Comparison of ENCODE assay signal across 18 cellular contexts in the genomic region with DNA sequence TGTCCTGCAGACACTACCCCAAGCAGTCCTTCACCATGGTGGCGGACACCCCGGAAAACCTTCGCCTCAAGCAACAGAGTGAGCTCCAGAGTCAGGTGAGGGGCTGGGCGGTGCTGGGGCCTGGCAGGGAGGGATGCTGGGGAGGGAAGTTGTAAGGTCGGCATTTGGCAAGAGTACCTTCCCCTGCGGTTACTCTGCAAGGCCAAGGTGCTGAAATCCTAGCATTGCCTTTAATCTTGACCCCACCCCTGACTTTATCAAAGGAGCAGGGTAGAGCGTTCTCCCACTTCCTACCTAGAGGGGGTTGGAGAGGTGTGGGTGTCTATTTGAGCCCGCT. TPM values are rescaled to one million over a fixed set of nuclear protein-coding genes. Genes with fewer than 3 reads are reported as not detected.
A peak's percentile ranks its signal among the peaks of the same experiment; 100 is the strongest.
DNase-seq lines count a peak whose midpoint lies in the region; ATAC-seq, FAIRE-seq and TF ChIP-seq lines count a peak whose summit lies in the region.
"Had no signal": no experiment of that assay in that cellular context is flagged by ENCODE, and none has a peak within 500 bp of the region (broad histone marks: within the 10 kb centered on the region; RNA-seq: fewer than 3 reads in every experiment).

No MANE protein-coding gene starts in this region.

- ATAC-seq in activated naive CD8-positive, alpha-beta T cell treated with anti-CD3 and anti-CD28 coated beads, Interleukin-2, amount 50 U/mL, for 24 hours = peak; percentile 9
- ATAC-seq in GM18873 (IDR thresholded peaks at IDR 0.05; ENCODE audit: low FRiP score, unreplicated experiment) (no peak), GM19328 (IDR thresholded peaks at IDR 0.05; ENCODE audit: unreplicated experiment) (no peak)
- ATAC-seq: HCT116, Right ventricle myocardium inferior had no signal

- no peaks in the 10 kb centered on the region for H3K27me3 ChIP-seq in spleen (replicated peaks in 1 of 7)
- H3K27me3 ChIP-seq: colonic mucosa had no signal

- peak overlapping the region; percentile 49 for H3K27ac Mint-ChIP-seq in T-helper 2 cell treated with Interferon-gamma antibody and Interleukin-4, amounts not matched to agents 5 μg/mL and 100 μg/mL, for 36 hours
- peak overlapping the region; percentile 80 for H3K27ac Mint-ChIP-seq in activated naive CD8-positive, alpha-beta T cell treated with anti-CD3 and anti-CD28 coated beads, Interleukin-2, amount 50 U/mL, for 24 hours
- H3K27ac Mint-ChIP-seq: mesothelial cell of epicardium had no signal

- intact Hi-C loops in spleen (cut with DNase I; ENCODE audit: low total_unique reads) = no loop called here

- H3K36me3 Mint-ChIP-seq in T-helper 2 cell treated with Interferon-gamma antibody and Interleukin-4, amounts not matched to agents 5 μg/mL and 100 μg/mL, for 36 hours (ENCODE audit: low read depth) = peaks cover 47% of the 10 kb centered on the region
- peaks cover 19% of the 10 kb centered on the region for H3K36me3 Mint-ChIP-seq in activated naive CD8-positive, alpha-beta T cell treated with anti-CD3 and anti-CD28 coated beads, Interleukin-2, amount 50 U/mL, for 24 hours (ENCODE audit: low read depth)

- H3K4me3 ChIP-seq in spleen = peak overlapping the region in 1 of 8 donors; percentile 25
- H3K4me3 ChIP-seq: colonic mucosa had no signal

- FAIRE-seq in HTR-8/SVneo (lab: Jason Lieb, UNC) = peak; percentile 36

- H3K9me3 ChIP-seq in spleen = no peaks in the 10 kb centered on the region
- H3K9me3 ChIP-seq: colonic mucosa had no signal

- 49 to 67% (median 53%) methylated on average over 8 of the region's 8 CpGs for WGBS in spleen, 5 donors

- TF ChIP-seq CTCF in spleen (IDR thresholded peaks at IDR 0.05 in 8 of 11, conservative IDR thresholded peaks at IDR 0.05 in 3 of 11) = no peak

- DNase-seq in T-helper 2 cell treated with Interferon-gamma antibody and Interleukin-4, amounts not matched to agents 5 μg/mL and 100 μg/mL, for 36 hours (ENCODE audit: low spot score) = no peak
- DNase-seq in T-helper 2 cell (no peak), HTR-8/SVneo (ENCODE audit: insufficient read length, low spot score) (no peak), spleen (peak; percentile 76), islet precursor cell (no peak)
- no peak for DNase-seq in activated naive CD8-positive, alpha-beta T cell treated with anti-CD3 and anti-CD28 coated beads, Interleukin-2, amount 50 U/mL, for 24 hours
- DNase-seq: 8988T, amniotic stem cell, colonic mucosa, EL, IMR-90, NCI-H1092, T1000 had no signal

- H3K4me1 ChIP-seq in spleen = peaks cover 41 to 100% (median 89%) of the 10 kb centered on the region in 6 donors

- H3K27ac ChIP-seq in spleen = peak overlapping the region in 7 of 8 donors; percentile 50 to 87 (median 74)

- H3K4me1 Mint-ChIP-seq in T-helper 2 cell treated with Interferon-gamma antibody and Interleukin-4, amounts not matched to agents 5 μg/mL and 100 μg/mL, for 36 hours (ENCODE audit: low read depth) = peaks cover 51% of the 10 kb centered on the region
- peaks cover 86% of the 10 kb centered on the region for H3K4me1 Mint-ChIP-seq in activated naive CD8-positive, alpha-beta T cell treated with anti-CD3 and anti-CD28 coated beads, Interleukin-2, amount 50 U/mL, for 24 hours

- H3K27me3 Mint-ChIP-seq in T-helper 2 cell treated with Interferon-gamma antibody and Interleukin-4, amounts not matched to agents 5 μg/mL and 100 μg/mL, for 36 hours (ENCODE audit: low read depth) = no peaks in the 10 kb centered on the region
- H3K27me3 Mint-ChIP-seq in activated naive CD8-positive, alpha-beta T cell treated with anti-CD3 and anti-CD28 coated beads, Interleukin-2, amount 50 U/mL, for 24 hours = no peaks in the 10 kb centered on the region

- peak overlapping the region; percentile 44 for H3K4me3 Mint-ChIP-seq in T-helper 2 cell treated with Interferon-gamma antibody and Interleukin-4, amounts not matched to agents 5 μg/mL and 100 μg/mL, for 36 hours
- H3K4me3 Mint-ChIP-seq in activated naive CD8-positive, alpha-beta T cell treated with anti-CD3 and anti-CD28 coated beads, Interleukin-2, amount 50 U/mL, for 24 hours = peak overlapping the region; percentile 24
- H3K4me3 Mint-ChIP-seq: mesothelial cell of epicardium had no signal

- H3K9me3 Mint-ChIP-seq in T-helper 2 cell treated with Interferon-gamma antibody and Interleukin-4, amounts not matched to agents 5 μg/mL and 100 μg/mL, for 36 hours = no peaks in the 10 kb centered on the region
- no peaks in the 10 kb centered on the region for H3K9me3 Mint-ChIP-seq in activated naive CD8-positive, alpha-beta T cell treated with anti-CD3 and anti-CD28 coated beads, Interleukin-2, amount 50 U/mL, for 24 hours
- H3K9me3 Mint-ChIP-seq: mesothelial cell of epicardium had no signal

- peaks cover 0 to 100% (median 55%) of the 10 kb centered on the region in 6 donors for H3K36me3 ChIP-seq in spleen

- no peak for TF ChIP-seq POLR2A in spleen (IDR thresholded peaks at IDR 0.05)

RNA-seq across cellular contexts. Expression of gene LASP1, which starts 20.5 kb away (rescaled TPM):
- 100 to 1,000 TPM; 117 to 196 (median 154) TPM for total RNA-seq in spleen
- polyA plus RNA-seq in spleen = 10 to 100 TPM; 38.8 to 84.3 (median 45.6) TPM

RNA-seq across cellular contexts. Expression of gene RPL23, which starts 36.9 kb away (rescaled TPM):
- total RNA-seq in spleen = 1,000 to 10,000 TPM; 1,006 to 1,826 (median 1,444) TPM
- 1,000 to 10,000 TPM; 5,045 to 6,883 (median 6,622) TPM for polyA plus RNA-seq in spleen
